ENCODE assay signal across 1 cellular context in the genomic region with DNA sequence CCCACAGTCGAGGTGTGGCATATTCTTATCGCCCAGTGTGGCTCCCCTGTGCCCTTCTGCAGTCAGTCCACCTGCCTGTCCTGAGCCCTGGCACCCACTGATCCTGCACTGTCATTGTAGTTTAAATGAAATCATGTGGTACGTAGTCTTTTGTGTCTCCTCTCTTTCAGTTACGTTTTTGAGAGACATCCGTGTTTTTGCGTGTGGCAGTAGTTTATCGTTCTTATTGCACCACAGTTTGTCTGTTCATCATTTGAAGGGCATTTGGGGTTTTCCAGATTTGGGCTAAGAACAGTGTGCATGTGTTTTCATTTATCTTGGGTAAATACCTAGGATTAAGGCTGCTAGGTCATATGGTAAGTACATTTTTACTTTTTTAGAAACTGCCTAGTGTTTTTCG.
A peak's percentile ranks its signal among the peaks of the same experiment; 100 is the strongest.
TF ChIP-seq lines count a peak whose summit lies in the region.

No MANE protein-coding gene starts in this region.

TF ChIP-seq in GM12878, 131 proteins besides CTCF, POLR2A, EP300 and RAD21:
- TF ChIP-seq, protein P1, sequence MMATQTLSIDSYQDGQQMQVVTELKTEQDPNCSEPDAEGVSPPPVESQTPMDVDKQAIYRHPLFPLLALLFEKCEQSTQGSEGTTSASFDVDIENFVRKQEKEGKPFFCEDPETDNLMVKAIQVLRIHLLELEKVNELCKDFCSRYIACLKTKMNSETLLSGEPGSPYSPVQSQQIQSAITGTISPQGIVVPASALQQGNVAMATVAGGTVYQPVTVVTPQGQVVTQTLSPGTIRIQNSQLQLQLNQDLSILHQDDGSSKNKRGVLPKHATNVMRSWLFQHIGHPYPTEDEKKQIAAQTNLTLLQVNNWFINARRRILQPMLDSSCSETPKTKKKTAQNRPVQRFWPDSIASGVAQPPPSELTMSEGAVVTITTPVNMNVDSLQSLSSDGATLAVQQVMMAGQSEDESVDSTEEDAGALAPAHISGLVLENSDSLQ (IDR thresholded peaks at IDR 0.05): peak; percentile 30; the same call in 1 of the 2 replicates
- 0 out of 2 replicates have a peak, but pooled peaks have one; percentile 10 for TF ChIP-seq CREM (IDR thresholded peaks at IDR 0.05; ENCODE audit: low read depth)
- peak; percentile 41; the same call in 1 of the 2 replicates for TF ChIP-seq RUNX3 (IDR thresholded peaks at IDR 0.05; ENCODE audit: low read length)
- TF ChIP-seq, protein P2, sequence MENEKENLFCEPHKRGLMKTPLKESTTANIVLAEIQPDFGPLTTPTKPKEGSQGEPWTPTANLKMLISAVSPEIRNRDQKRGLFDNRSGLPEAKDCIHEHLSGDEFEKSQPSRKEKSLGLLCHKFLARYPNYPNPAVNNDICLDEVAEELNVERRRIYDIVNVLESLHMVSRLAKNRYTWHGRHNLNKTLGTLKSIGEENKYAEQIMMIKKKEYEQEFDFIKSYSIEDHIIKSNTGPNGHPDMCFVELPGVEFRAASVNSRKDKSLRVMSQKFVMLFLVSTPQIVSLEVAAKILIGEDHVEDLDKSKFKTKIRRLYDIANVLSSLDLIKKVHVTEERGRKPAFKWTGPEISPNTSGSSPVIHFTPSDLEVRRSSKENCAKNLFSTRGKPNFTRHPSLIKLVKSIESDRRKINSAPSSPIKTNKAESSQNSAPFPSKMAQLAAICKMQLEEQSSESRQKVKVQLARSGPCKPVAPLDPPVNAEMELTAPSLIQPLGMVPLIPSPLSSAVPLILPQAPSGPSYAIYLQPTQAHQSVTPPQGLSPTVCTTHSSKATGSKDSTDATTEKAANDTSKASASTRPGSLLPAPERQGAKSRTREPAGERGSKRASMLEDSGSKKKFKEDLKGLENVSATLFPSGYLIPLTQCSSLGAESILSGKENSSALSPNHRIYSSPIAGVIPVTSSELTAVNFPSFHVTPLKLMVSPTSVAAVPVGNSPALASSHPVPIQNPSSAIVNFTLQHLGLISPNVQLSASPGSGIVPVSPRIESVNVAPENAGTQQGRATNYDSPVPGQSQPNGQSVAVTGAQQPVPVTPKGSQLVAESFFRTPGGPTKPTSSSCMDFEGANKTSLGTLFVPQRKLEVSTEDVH (IDR thresholded peaks at IDR 0.05; ENCODE audit: low read depth, partially characterized antibody): no peak
- TF ChIP-seq JUNB (IDR thresholded peaks at IDR 0.05): peak; percentile 42; the same call in 1 of the 2 replicates
- peak; percentile 68 for TF ChIP-seq CREB1 (IDR thresholded peaks at IDR 0.05; ENCODE audit: low read depth)
TF ChIP-seq in GM12878: peak in this region for 5.
